17 cellular contexts compared by ENCODE assay signal in the genomic region with DNA sequence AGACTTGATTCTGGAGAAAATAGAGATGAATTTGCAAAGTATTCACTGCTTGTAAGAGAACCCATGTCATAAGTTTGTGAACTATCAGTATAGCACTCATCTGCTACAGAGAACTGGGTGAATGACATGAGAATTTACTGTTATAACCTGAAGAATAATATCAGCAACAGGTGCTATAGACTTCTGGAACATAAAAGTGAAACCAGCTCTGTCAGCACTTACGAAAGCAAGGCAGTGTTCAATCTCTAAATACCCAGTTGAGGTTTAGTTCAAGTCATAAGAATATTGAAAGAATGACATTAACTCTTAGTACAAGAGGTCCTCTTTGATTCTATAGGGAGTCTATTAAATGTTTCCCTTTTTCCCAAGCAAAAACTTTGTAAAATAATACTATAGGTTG.
DNase-seq lines count a peak whose midpoint lies in the region; ATAC-seq and TF ChIP-seq lines count a peak whose summit lies in the region.
"Had no signal": no experiment of that assay in that cellular context is flagged by ENCODE, and none has a peak within 500 bp of the region (broad histone marks: within the 10 kb centered on the region; RNA-seq: fewer than 3 reads in every experiment).

No MANE protein-coding gene starts in this region.

- DNase-seq in mammary epithelial cell (no peak), gastrocnemius medialis (no peak), inferior parietal cortex (ENCODE audit: extremely low spot score) (no peak), KBM-7 (no peak), HPDE6-E6E7 (ENCODE audit: extremely low spot score) (no peak)
- DNase-seq: activated CD4-positive, alpha-beta T cell treated with anti-CD3 and anti-CD28 coated beads for 1 hour; DND-41; effector memory CD4-positive, alpha-beta T cell; mesenchymal stem cell; NCI-H1417 treated with DMSO at 0.1 percent for 48 hours; right cardiac atrium; SHP77 treated with DMSO at 0.1 percent for 48 hours; stimulated activated CD4-positive, alpha-beta T cell treated with anti-CD3 and anti-CD28 coated beads, Interleukin-4, amount 100 ng/mL, for 24 hours had no signal

- in situ Hi-C loops in mammary epithelial cell (cut with MboI; ENCODE audit: low sequenced_read_pairs in 2 of 2) (loop anchor here in 1 of 2 donors (25.0 kb wide), 1 partner anchor 233 kb away; the partner anchor contains the start of gene ANKRD50), gastrocnemius medialis (cut with MboI; ENCODE audit: low sequenced_read_pairs in 4 of 4) (no loop called here), KBM-7 (cut with MboI; ENCODE audit: low pct_unique_long_range_greater_than_20kb, low sequenced_read_pairs) (no loop called here)

- peak overlapping the region; percentile 67 for H3K4me2 ChIP-seq in mammary epithelial cell (ENCODE audit: insufficient read depth, low read depth, low read length)
- H3K4me2 ChIP-seq: BLaER1 treated with 17β-estradiol and CSF1 and Interleukin-3, amounts not matched to agents 10 nM and 100 nM had no signal

- WGBS in mammary epithelial cell (ENCODE audit: low coverage, missing lambda C conversion rate): 44% methylated on average over 1 of the region's 1 CpG

- CTCF ChIA-PET in mammary epithelial cell (lab: Charles Lee; ENCODE audit: low non-redundant PET): no interaction called here

- H3K9me3 ChIP-seq in mammary epithelial cell (replicated peaks; ENCODE audit: insufficient read depth, low read length) (no peaks in the 10 kb centered on the region), gastrocnemius medialis (no peaks in the 10 kb centered on the region)
- H3K9me3 ChIP-seq: BLaER1 treated with 17β-estradiol and CSF1 and Interleukin-3, amounts not matched to agents 10 nM and 100 nM had no signal

- peak overlapping the region; percentile 44 for H2AFZ ChIP-seq in mammary epithelial cell (ENCODE audit: low read depth, low read length)

- H3K27ac ChIP-seq in mammary epithelial cell (ENCODE audit: insufficient read depth, low read depth, low read length) (no peak overlapping the region), gastrocnemius medialis (peak overlapping the region in 1 of 4 donors; percentile 3)
- H3K27ac ChIP-seq: BLaER1 treated with 17β-estradiol and CSF1 and Interleukin-3, amounts not matched to agents 10 nM and 100 nM had no signal

- H3K9ac ChIP-seq in mammary epithelial cell (ENCODE audit: insufficient read depth, low read length): no peak overlapping the region
- H3K9ac ChIP-seq: BLaER1 treated with 17β-estradiol and CSF1 and Interleukin-3, amounts not matched to agents 10 nM and 100 nM had no signal

- H3K27me3 ChIP-seq in mammary epithelial cell (ENCODE audit: insufficient read depth, low read length) (no peaks in the 10 kb centered on the region), gastrocnemius medialis (no peaks in the 10 kb centered on the region)
- H3K27me3 ChIP-seq: BLaER1 treated with 17β-estradiol and CSF1 and Interleukin-3, amounts not matched to agents 10 nM and 100 nM had no signal

- dilution Hi-C loops in mammary epithelial cell (cut with HindIII; ENCODE audit: low sequenced_read_pairs): no loop called here

- TF ChIP-seq CTCF in mammary epithelial cell (conservative IDR thresholded peaks at IDR 0.05 in 1 of 2, IDR thresholded peaks at IDR 0.05 in 1 of 2; ENCODE audit: extremely low read depth in 1 of 2, insufficient read depth in 1 of 2, low read depth in 1 of 2, low read length in 2 of 2) (no peak), gastrocnemius medialis (IDR thresholded peaks at IDR 0.05 in 4 of 5, conservative IDR thresholded peaks at IDR 0.05 in 1 of 5) (no peak)

- no peaks in the 10 kb centered on the region for H3K79me2 ChIP-seq in mammary epithelial cell (ENCODE audit: insufficient read depth, low read length)

- ATAC-seq in GM18868 (IDR thresholded peaks at IDR 0.05; ENCODE audit: unreplicated experiment) (peak; percentile 57), HG03520 (IDR thresholded peaks at IDR 0.05; ENCODE audit: unreplicated experiment) (peak; percentile 46), gastrocnemius medialis (peak; percentile 50 to 71), HG03460 (IDR thresholded peaks at IDR 0.05; ENCODE audit: unreplicated experiment) (no peak)
- ATAC-seq: right cardiac atrium had no signal

- peak overlapping the region in 2 of 3 experiments; percentile 10 to 13 for H3K4me3 ChIP-seq in mammary epithelial cell (replicated peaks in 1 of 3; ENCODE audit: insufficient read depth in 1 of 3, low read depth in 2 of 3, low read length in 3 of 3)
- peak overlapping the region; percentile 3 to 36 (median 10) for H3K4me3 ChIP-seq in gastrocnemius medialis
- H3K4me3 ChIP-seq: BLaER1 treated with 17β-estradiol and CSF1 and Interleukin-3, amounts not matched to agents 10 nM and 100 nM had no signal

- peaks cover 3% of the 10 kb centered on the region for H3K36me3 ChIP-seq in mammary epithelial cell (ENCODE audit: insufficient read depth, low read length)
- H3K36me3 ChIP-seq in gastrocnemius medialis: no peaks in the 10 kb centered on the region
- H3K36me3 ChIP-seq: BLaER1 treated with 17β-estradiol and CSF1 and Interleukin-3, amounts not matched to agents 10 nM and 100 nM had no signal

- intact Hi-C loops in mammary epithelial cell (cut with micrococcal nuclease) (no loop called here), gastrocnemius medialis (cut with DNase I; ENCODE audit: low total_unique reads) (no loop called here)

- no peaks in the 10 kb centered on the region for H4K20me1 ChIP-seq in mammary epithelial cell (ENCODE audit: insufficient read depth, low read length)
- H4K20me1 ChIP-seq: BLaER1 treated with 17β-estradiol and CSF1 and Interleukin-3, amounts not matched to agents 10 nM and 100 nM had no signal

- H3K4me1 ChIP-seq in mammary epithelial cell (ENCODE audit: insufficient read depth, low read length) (peaks cover 9% of the 10 kb centered on the region), gastrocnemius medialis (peaks cover 9 to 16% of the 10 kb centered on the region in 2 donors)
- H3K4me1 ChIP-seq: BLaER1 treated with 17β-estradiol and CSF1 and Interleukin-3, amounts not matched to agents 10 nM and 100 nM had no signal

- TF ChIP-seq POLR2A in gastrocnemius medialis (IDR thresholded peaks at IDR 0.05): no peak

- no TSS peak for BruUV-seq in mammary epithelial cell (replicated peaks; lab: Mats Ljungman, UMichigan)
